In the genomic region with DNA sequence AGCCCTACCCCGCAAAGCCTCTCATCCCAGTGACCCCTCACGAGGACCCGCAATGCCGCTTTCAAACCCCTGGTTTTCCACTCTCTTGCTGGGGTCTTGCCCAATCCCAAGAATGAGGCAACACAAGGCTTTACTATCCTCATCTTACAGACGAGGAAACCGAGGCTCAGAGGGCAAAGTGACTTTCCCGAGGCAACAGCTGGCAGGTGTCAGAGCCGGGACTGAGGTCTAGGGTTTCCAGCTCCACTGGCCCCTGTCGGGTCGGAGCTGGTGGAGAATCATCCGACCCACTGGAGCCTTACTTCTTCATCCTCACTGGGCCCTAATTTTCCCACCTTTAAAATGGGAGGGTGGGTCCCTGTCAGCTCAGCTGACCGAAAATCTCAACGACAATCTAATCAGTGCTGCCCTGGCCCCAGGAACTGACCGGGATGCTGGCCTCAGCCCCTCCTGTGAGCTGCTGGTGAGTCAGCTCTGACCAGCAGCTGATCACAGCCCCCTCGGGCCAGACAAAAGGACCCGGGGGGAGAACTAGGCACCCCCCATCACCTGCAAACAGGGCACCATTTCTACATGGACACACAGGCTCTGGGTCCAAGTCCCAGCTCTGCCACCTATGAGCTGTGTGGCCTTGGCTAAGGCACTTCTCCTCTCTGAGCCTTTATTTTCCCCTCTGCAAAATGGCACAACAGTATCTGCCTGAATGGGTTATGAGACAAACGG, we compare ENCODE assay signal across 12 cellular contexts.
DNase-seq lines count a peak whose midpoint lies in the region; TF ChIP-seq lines count a peak whose summit lies in the region.
"Had no signal": no experiment of that assay in that cellular context is flagged by ENCODE, and none has a peak within 500 bp of the region (broad histone marks: within the 10 kb centered on the region; RNA-seq: fewer than 3 reads in every experiment).

No MANE protein-coding gene starts in this region.

- H3K9me3 ChIP-seq in HAP-1 (no peaks in the 10 kb centered on the region), Karpas-422 (ENCODE audit: low read length) (no peaks in the 10 kb centered on the region), hepatocyte (ENCODE audit: low read depth) (no peaks in the 10 kb centered on the region)

- no peaks in the 10 kb centered on the region for H3K9me2 ChIP-seq in Karpas-422 (replicated peaks; ENCODE audit: insufficient read depth, low read length)
- H3K9me2 ChIP-seq in hepatocyte (replicated peaks; ENCODE audit: insufficient read depth), result no peaks in the 10 kb centered on the region

- H3K27ac ChIP-seq in VCaP, result peak overlapping the region; percentile 96
- peak overlapping the region in 20 of 21 experiments; percentile 37 to 88 (median 70) for H3K27ac ChIP-seq in skin epidermis
- no peak overlapping the region for H3K27ac ChIP-seq in Karpas-422 (ENCODE audit: low read length)
- no peak overlapping the region for H3K27ac ChIP-seq in hepatocyte

- H3K27me3 ChIP-seq in HAP-1 (ENCODE audit: low read depth), result no peaks in the 10 kb centered on the region
- no peaks in the 10 kb centered on the region for H3K27me3 ChIP-seq in Karpas-422 (ENCODE audit: low read length)
- H3K27me3 ChIP-seq in hepatocyte, result no peaks in the 10 kb centered on the region

- in situ Hi-C loops in HAP-1 (cut with MboI; ENCODE audit: low sequenced_read_pairs), result no loop called here

- H3K36me3 ChIP-seq in HAP-1 (replicated peaks) (no peaks in the 10 kb centered on the region), Karpas-422 (ENCODE audit: insufficient read depth, low read length) (no peaks in the 10 kb centered on the region), hepatocyte (replicated peaks; ENCODE audit: insufficient read depth, low read depth) (no peaks in the 10 kb centered on the region)

- H3K4me3 ChIP-seq in foreskin fibroblast (ENCODE audit: low read depth in 1 of 2, low read length in 2 of 2) (peak overlapping the region in 1 of 2 donors; percentile 26), skin epidermis (no peak overlapping the region), HAP-1 (no peak overlapping the region), Karpas-422 (ENCODE audit: low read length) (no peak overlapping the region), hepatocyte (no peak overlapping the region)

- H2AFZ ChIP-seq in Karpas-422 (ENCODE audit: low read length) (no peak overlapping the region), hepatocyte (no peak overlapping the region)

- no peak for TF ChIP-seq CTCF in VCaP (conservative IDR thresholded peaks at IDR 0.05)
- TF ChIP-seq CTCF in foreskin fibroblast (IDR thresholded peaks at IDR 0.05; ENCODE audit: low read depth, low read length), result no peak
- no peak for TF ChIP-seq CTCF in hepatocyte (IDR thresholded peaks at IDR 0.05; ENCODE audit: poor library complexity)

- DNase-seq in EL (peak; percentile 73), foreskin fibroblast (peak; percentile 62 to 81), HAP-1 (ENCODE audit: low spot score in 2 of 2) (no peak), Karpas-422 (no peak), hepatocyte (ENCODE audit: low spot score) (no peak), kidney tubule cell (ENCODE audit: low spot score) (no peak)
- DNase-seq: CD4-positive, alpha-beta memory T cell; foreskin melanocyte; KG1; SHP77 treated with DMSO at 0.1 percent for 48 hours had no signal

- H3K4me2 ChIP-seq in Karpas-422 (ENCODE audit: low read depth, low read length, poor library complexity, severe bottlenecking), result no peak overlapping the region
- H3K4me2 ChIP-seq in hepatocyte, result no peak overlapping the region

- H3K4me1 ChIP-seq in HAP-1 (no peaks in the 10 kb centered on the region), Karpas-422 (ENCODE audit: low read length) (no peaks in the 10 kb centered on the region), hepatocyte (ENCODE audit: insufficient read depth) (peaks cover 29% of the 10 kb centered on the region)

- H3K79me2 ChIP-seq in Karpas-422 (ENCODE audit: low read length), result no peaks in the 10 kb centered on the region
- peaks cover 94% of the 10 kb centered on the region for H3K79me2 ChIP-seq in hepatocyte

- 87% methylated on average over 17 of the region's 17 CpGs for WGBS in hepatocyte (ENCODE audit: low lambda C conversion rate, missing lambda C conversion rate)

- H3K9ac ChIP-seq in Karpas-422 (ENCODE audit: low read length), result no peak overlapping the region

- H4K20me1 ChIP-seq in Karpas-422 (ENCODE audit: insufficient read depth, low read depth, low read length), result no peaks in the 10 kb centered on the region
- peaks cover 78% of the 10 kb centered on the region for H4K20me1 ChIP-seq in hepatocyte (ENCODE audit: insufficient read depth, poor library complexity, severe bottlenecking)

Comparison
In these comparisons a context has a peak if more than half of its experiments do, and no peak if none do; other contexts are left out.
1. DNase-seq: peak in EL (single experiment) and foreskin fibroblast (2 of 2); none in HAP-1 (0 of 2), Karpas-422 (single experiment), hepatocyte (single experiment) and kidney tubule cell (single experiment).
2. H3K27ac ChIP-seq: peak in VCaP (single experiment) and skin epidermis (20 of 21); none in Karpas-422 (single experiment) and hepatocyte (single experiment).